1 cellular context compared by ENCODE assay signal in the genomic region with DNA sequence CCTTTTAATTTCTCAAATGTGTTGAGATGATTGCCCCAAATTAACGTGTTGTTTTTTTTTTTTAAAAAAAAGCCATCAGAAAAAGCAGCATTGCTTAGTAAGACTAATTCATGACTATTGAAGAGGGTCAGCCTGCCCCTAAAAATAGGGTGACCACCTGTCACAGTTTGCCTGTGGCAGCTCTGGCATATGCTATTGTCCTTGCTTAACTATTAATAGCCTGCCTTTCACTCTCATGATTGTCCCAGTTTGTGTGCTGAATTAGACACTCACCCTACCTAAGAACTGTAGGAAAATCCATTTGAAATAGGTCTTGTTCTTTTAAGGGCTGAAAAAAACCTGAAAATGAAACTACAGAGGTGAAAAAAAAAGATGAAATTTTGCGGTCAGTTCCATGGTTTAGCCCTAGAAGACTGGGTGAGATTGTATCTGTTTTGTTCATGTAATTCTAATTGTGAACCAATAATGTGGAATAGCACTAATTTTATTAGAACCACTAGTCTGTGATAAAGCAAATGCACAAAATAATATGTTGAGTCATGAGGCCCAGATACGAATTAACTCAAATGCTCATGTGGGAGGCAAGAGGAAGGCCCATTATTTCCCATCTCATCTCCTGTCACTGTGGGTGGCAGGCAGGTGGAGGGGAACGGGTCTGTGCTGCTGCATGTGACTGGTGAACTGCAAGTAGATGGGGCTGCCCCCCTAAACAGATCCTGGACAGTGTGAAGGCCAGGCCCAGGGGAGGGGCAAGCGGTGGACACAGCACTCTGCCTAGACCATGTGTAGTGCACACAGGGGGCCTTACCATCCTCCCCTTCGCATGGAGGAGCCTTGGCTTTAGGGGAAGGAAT.
TF ChIP-seq lines count a peak whose summit lies in the region.

No MANE protein-coding gene starts in this region.

TF ChIP-seq in GM12878, 131 proteins besides CTCF, POLR2A, EP300 and RAD21:
- no peak for TF ChIP-seq BMI1 (IDR thresholded peaks at IDR 0.05; ENCODE audit: borderline replicate concordance)
- TF ChIP-seq RAD51 (IDR thresholded peaks at IDR 0.05) = no peak
- peak in 1 of 2 experiments; percentile 14; a peak in 1 of 4 replicates for TF ChIP-seq BHLHE40 (IDR thresholded peaks at IDR 0.05; ENCODE audit: borderline replicate concordance in 1 of 2, low read depth in 2 of 2, low read length in 1 of 2)
- TF ChIP-seq JUNB (IDR thresholded peaks at IDR 0.05) = no peak
- TF ChIP-seq, protein P1, sequence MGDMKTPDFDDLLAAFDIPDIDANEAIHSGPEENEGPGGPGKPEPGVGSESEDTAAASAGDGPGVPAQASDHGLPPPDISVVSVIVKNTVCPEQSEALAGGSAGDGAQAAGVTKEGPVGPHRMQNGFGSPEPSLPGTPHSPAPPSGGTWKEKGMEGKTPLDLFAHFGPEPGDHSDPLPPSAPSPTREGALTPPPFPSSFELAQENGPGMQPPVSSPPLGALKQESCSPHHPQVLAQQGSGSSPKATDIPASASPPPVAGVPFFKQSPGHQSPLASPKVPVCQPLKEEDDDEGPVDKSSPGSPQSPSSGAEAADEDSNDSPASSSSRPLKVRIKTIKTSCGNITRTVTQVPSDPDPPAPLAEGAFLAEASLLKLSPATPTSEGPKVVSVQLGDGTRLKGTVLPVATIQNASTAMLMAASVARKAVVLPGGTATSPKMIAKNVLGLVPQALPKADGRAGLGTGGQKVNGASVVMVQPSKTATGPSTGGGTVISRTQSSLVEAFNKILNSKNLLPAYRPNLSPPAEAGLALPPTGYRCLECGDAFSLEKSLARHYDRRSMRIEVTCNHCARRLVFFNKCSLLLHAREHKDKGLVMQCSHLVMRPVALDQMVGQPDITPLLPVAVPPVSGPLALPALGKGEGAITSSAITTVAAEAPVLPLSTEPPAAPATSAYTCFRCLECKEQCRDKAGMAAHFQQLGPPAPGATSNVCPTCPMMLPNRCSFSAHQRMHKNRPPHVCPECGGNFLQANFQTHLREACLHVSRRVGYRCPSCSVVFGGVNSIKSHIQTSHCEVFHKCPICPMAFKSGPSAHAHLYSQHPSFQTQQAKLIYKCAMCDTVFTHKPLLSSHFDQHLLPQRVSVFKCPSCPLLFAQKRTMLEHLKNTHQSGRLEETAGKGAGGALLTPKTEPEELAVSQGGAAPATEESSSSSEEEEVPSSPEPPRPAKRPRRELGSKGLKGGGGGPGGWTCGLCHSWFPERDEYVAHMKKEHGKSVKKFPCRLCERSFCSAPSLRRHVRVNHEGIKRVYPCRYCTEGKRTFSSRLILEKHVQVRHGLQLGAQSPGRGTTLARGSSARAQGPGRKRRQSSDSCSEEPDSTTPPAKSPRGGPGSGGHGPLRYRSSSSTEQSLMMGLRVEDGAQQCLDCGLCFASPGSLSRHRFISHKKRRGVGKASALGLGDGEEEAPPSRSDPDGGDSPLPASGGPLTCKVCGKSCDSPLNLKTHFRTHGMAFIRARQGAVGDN (IDR thresholded peaks at IDR 0.05) = no peak
- no peak for TF ChIP-seq ZBTB11 (CRISPR knock-in tag; IDR thresholded peaks at IDR 0.05)
